Comparison of ENCODE assay signal across 20 cellular contexts in genomic region chr10:102735065-102735562, GRCh38. TPM values are rescaled to one million over a fixed set of nuclear protein-coding genes. Genes with fewer than 3 reads are reported as not detected.
DNase-seq lines count a peak whose midpoint lies in the region; ATAC-seq, FAIRE-seq and TF ChIP-seq lines count a peak whose summit lies in the region.
"Had no signal": no experiment of that assay in that cellular context is flagged by ENCODE, and none has a peak within 500 bp of the region (broad histone marks: within the 10 kb centered on the region; RNA-seq: fewer than 3 reads in every experiment).

No MANE protein-coding gene starts in this region.

- H3K4me1 ChIP-seq in mammary epithelial cell (ENCODE audit: insufficient read depth, low read length) (no peaks in the 10 kb centered on the region), lower lobe of right lung (peaks cover 9% of the 10 kb centered on the region)

- POLR2A ChIA-PET in MCF 10A (lab: Yijun Ruan, JAX) = interaction anchor here (4.0 kb wide), 1 partner anchor 8 kb away, joined by 25 read pairs; the partner anchor contains the start of gene WBP1L

- in situ Hi-C loops in mammary epithelial cell (cut with MboI; ENCODE audit: low sequenced_read_pairs in 2 of 2) = loop anchor here in 1 of 2 donors (25.0 kb wide), 1 partner anchor 327 kb away; no protein-coding TSS in a partner anchor

- intact Hi-C loops in MCF 10A (cut with micrococcal nuclease) (no loop called here), mammary epithelial cell (cut with micrococcal nuclease) (no loop called here), lower lobe of right lung (cut with DNase I) (no loop called here)
- intact Hi-C loops in dendritic cell treated with granulocyte-macrophage colony-stimulating factor and Interleukin-4, amounts not matched to agents 40 ng/mL and 50 ng/mL, for 4 days (cut with micrococcal nuclease) = no loop called here

- no peaks in the 10 kb centered on the region for H3K27me3 ChIP-seq in mammary epithelial cell (ENCODE audit: insufficient read depth, low read length)
- H3K27me3 ChIP-seq in lower lobe of right lung (ENCODE audit: low read depth) = no peaks in the 10 kb centered on the region
- H3K27me3 ChIP-seq: spleen had no signal

- peak; percentile 65 for FAIRE-seq in urothelium cell line (lab: Jason Lieb, UNC)

- H3K27ac Mint-ChIP-seq in MCF 10A (ENCODE audit: low read depth, unreplicated experiment) = peak overlapping the region; percentile 76
- H3K27ac Mint-ChIP-seq in dendritic cell treated with granulocyte-macrophage colony-stimulating factor and Interleukin-4, amounts not matched to agents 40 ng/mL and 50 ng/mL, for 4 days = peak overlapping the region; percentile 67
- H3K27ac Mint-ChIP-seq: activated B cell treated with CpG ODN at 0.5 μM for 24 hours; activated CD8-positive, alpha-beta memory T cell treated with anti-CD3 and anti-CD28 coated beads, Interleukin-2, amount 10 ng/mL, durations not matched to agents 7 days and 5 days; activated naive CD8-positive, alpha-beta T cell had no signal

- CTCF ChIA-PET in MCF 10A (lab: Yijun Ruan, JAX) = interaction anchor here (1.1 kb wide), 1 partner anchor 100 kb away, joined by 3 read pairs; no protein-coding TSS in a partner anchor
- CTCF ChIA-PET in mammary epithelial cell (lab: Charles Lee; ENCODE audit: low non-redundant PET) = interaction anchor here (0.6 kb wide), 1 partner anchor 167 kb away, joined by 14 read pairs; no protein-coding TSS in a partner anchor

- H3K27ac ChIP-seq in mammary epithelial cell (ENCODE audit: insufficient read depth, low read depth, low read length) (no peak overlapping the region), lower lobe of right lung (no peak overlapping the region)

- peaks cover 4% of the 10 kb centered on the region for H3K36me3 ChIP-seq in mammary epithelial cell (ENCODE audit: insufficient read depth, low read length)
- H3K36me3 ChIP-seq in lower lobe of right lung = peaks cover 33% of the 10 kb centered on the region

- H3K36me3 Mint-ChIP-seq in MCF 10A (ENCODE audit: insufficient read depth, unreplicated experiment) = peaks cover 25% of the 10 kb centered on the region
- no peaks in the 10 kb centered on the region for H3K36me3 Mint-ChIP-seq in dendritic cell treated with granulocyte-macrophage colony-stimulating factor and Interleukin-4, amounts not matched to agents 40 ng/mL and 50 ng/mL, for 4 days (ENCODE audit: low read depth)
- H3K36me3 Mint-ChIP-seq: activated naive CD8-positive, alpha-beta T cell had no signal

- H3K4me1 Mint-ChIP-seq in MCF 10A (ENCODE audit: insufficient read depth, unreplicated experiment) = no peaks in the 10 kb centered on the region
- peaks cover 36% of the 10 kb centered on the region for H3K4me1 Mint-ChIP-seq in dendritic cell treated with granulocyte-macrophage colony-stimulating factor and Interleukin-4, amounts not matched to agents 40 ng/mL and 50 ng/mL, for 4 days (ENCODE audit: low read depth)
- H3K4me1 Mint-ChIP-seq: activated CD8-positive, alpha-beta memory T cell treated with anti-CD3 and anti-CD28 coated beads, Interleukin-2, amount 10 ng/mL, durations not matched to agents 7 days and 5 days had no signal

- BruUV-seq in MCF 10A (replicated peaks; lab: Mats Ljungman, UMichigan) = no TSS peak
- BruUV-seq in mammary epithelial cell (replicated peaks; lab: Mats Ljungman, UMichigan) = no TSS peak

- ATAC-seq in lower lobe of right lung = peak; percentile 9 to 22
- ATAC-seq: activated CD8-positive, alpha-beta memory T cell treated with anti-CD3 and anti-CD28 coated beads, Interleukin-2, amount 10 ng/mL, durations not matched to agents 7 days and 5 days had no signal

- dilution Hi-C loops in mammary epithelial cell (cut with HindIII; ENCODE audit: low sequenced_read_pairs) = no loop called here

- H3K4me3 Mint-ChIP-seq in MCF 10A (ENCODE audit: unreplicated experiment) = no peak overlapping the region
- no peak overlapping the region for H3K4me3 Mint-ChIP-seq in dendritic cell treated with granulocyte-macrophage colony-stimulating factor and Interleukin-4, amounts not matched to agents 40 ng/mL and 50 ng/mL, for 4 days
- H3K4me3 Mint-ChIP-seq: activated B cell treated with CpG ODN at 0.5 μM for 24 hours; activated CD8-positive, alpha-beta memory T cell treated with anti-CD3 and anti-CD28 coated beads, Interleukin-2, amount 10 ng/mL, durations not matched to agents 7 days and 5 days; activated naive CD8-positive, alpha-beta T cell; immature natural killer cell had no signal

- H3K4me3 ChIP-seq in mammary epithelial cell (replicated peaks in 1 of 3; ENCODE audit: insufficient read depth in 1 of 3, low read depth in 2 of 3, low read length in 3 of 3) (no peak overlapping the region), lower lobe of right lung (no peak overlapping the region)
- H3K4me3 ChIP-seq: spleen had no signal

- TF ChIP-seq CTCF in MCF 10A (IDR thresholded peaks at IDR 0.05; ENCODE audit: unreplicated experiment) (no peak), mammary epithelial cell (conservative IDR thresholded peaks at IDR 0.05 in 1 of 2, IDR thresholded peaks at IDR 0.05 in 1 of 2; ENCODE audit: extremely low read depth in 1 of 2, insufficient read depth in 1 of 2, low read depth in 1 of 2, low read length in 2 of 2) (no peak), lower lobe of right lung (IDR thresholded peaks at IDR 0.05) (no peak)

- H3K9me3 Mint-ChIP-seq in MCF 10A (ENCODE audit: unreplicated experiment) = no peaks in the 10 kb centered on the region
- no peaks in the 10 kb centered on the region for H3K9me3 Mint-ChIP-seq in dendritic cell treated with granulocyte-macrophage colony-stimulating factor and Interleukin-4, amounts not matched to agents 40 ng/mL and 50 ng/mL, for 4 days
- H3K9me3 Mint-ChIP-seq: activated B cell treated with CpG ODN at 0.5 μM for 24 hours, immature natural killer cell had no signal

- H3K9me3 ChIP-seq in mammary epithelial cell (replicated peaks; ENCODE audit: insufficient read depth, low read length) = no peaks in the 10 kb centered on the region
- no peaks in the 10 kb centered on the region for H3K9me3 ChIP-seq in lower lobe of right lung
- H3K9me3 ChIP-seq: spleen had no signal

- DNase-seq in MCF 10A (ENCODE audit: unreplicated experiment) (no peak), mammary epithelial cell (no peak), lower lobe of right lung (no peak), urothelium cell line (ENCODE audit: low spot score) (no peak), C1 segment of cervical spinal cord (lab: John Stamatoyannopoulos, UW) (no peak), anterior cingulate cortex (lab: John Stamatoyannopoulos, UW) (no peak), NCI-H774 (lab: John Stamatoyannopoulos, UW) (no peak)
- DNase-seq: ACHN; activated B cell treated with CpG ODN at 0.5 μM for 24 hours; activated CD8-positive, alpha-beta memory T cell treated with anti-CD3 and anti-CD28 coated beads, Interleukin-2, amount 10 ng/mL, durations not matched to agents 7 days and 5 days; caudate nucleus; effector CD8-positive, alpha-beta T cell; immature natural killer cell; midbrain; NCI-H2081; NCI-H69; occipital lobe; spleen had no signal

- WGBS in mammary epithelial cell (ENCODE audit: low coverage, missing lambda C conversion rate) = 76% methylated on average over 8 of the region's 9 CpGs

- H3K79me2 ChIP-seq in mammary epithelial cell (ENCODE audit: insufficient read depth, low read length) = no peaks in the 10 kb centered on the region

- H3K9ac ChIP-seq in mammary epithelial cell (ENCODE audit: insufficient read depth, low read length) = no peak overlapping the region

- H2AFZ ChIP-seq in mammary epithelial cell (ENCODE audit: low read depth, low read length) = no peak overlapping the region

- no peaks in the 10 kb centered on the region for H4K20me1 ChIP-seq in mammary epithelial cell (ENCODE audit: insufficient read depth, low read length)

- no peak overlapping the region for H3K4me2 ChIP-seq in mammary epithelial cell (ENCODE audit: insufficient read depth, low read depth, low read length)

- H3K27me3 Mint-ChIP-seq in MCF 10A (ENCODE audit: insufficient read depth, unreplicated experiment) = no peaks in the 10 kb centered on the region
- no peaks in the 10 kb centered on the region for H3K27me3 Mint-ChIP-seq in dendritic cell treated with granulocyte-macrophage colony-stimulating factor and Interleukin-4, amounts not matched to agents 40 ng/mL and 50 ng/mL, for 4 days
- H3K27me3 Mint-ChIP-seq: activated B cell treated with CpG ODN at 0.5 μM for 24 hours; activated CD8-positive, alpha-beta memory T cell treated with anti-CD3 and anti-CD28 coated beads, Interleukin-2, amount 10 ng/mL, durations not matched to agents 7 days and 5 days; activated naive CD8-positive, alpha-beta T cell had no signal

RNA-seq across cellular contexts. Expression of gene WBP1L, which starts 8.6 kb away (rescaled TPM):
- 19.8 and 24.8 TPM in 2 replicates for total RNA-seq in MCF 10A (2022)
- total RNA-seq in mammary epithelial cell = 10 to 100 TPM; 18.4 to 48.2 TPM
- polyA plus RNA-seq in mammary epithelial cell = 20.7 TPM
- polyA minus RNA-seq in mammary epithelial cell = 24.7 TPM
- total RNA-seq in lower lobe of right lung = 44.5 TPM

RNA-seq across cellular contexts. Expression of gene SFXN2, which starts 20.7 kb away (rescaled TPM):
- total RNA-seq in MCF 10A (2022) = 7.2 and 12.9 TPM in 2 replicates
- total RNA-seq in mammary epithelial cell = 10 to 100 TPM in 1 of 2 donors, under 1 TPM in 1; 0.83 to 10.9 TPM
- 10.2 TPM for polyA plus RNA-seq in mammary epithelial cell
- polyA minus RNA-seq in mammary epithelial cell = 8.5 TPM
- 10.0 TPM for total RNA-seq in lower lobe of right lung

RNA-seq across cellular contexts. Expression of gene ARL3, which starts 20.9 kb away (rescaled TPM):
- total RNA-seq in MCF 10A (2022) (6.8 and 7.0 TPM in 2 replicates), mammary epithelial cell (1 to 10 TPM; 2.3 to 8.7 TPM), lower lobe of right lung (7.3 TPM)
- polyA plus RNA-seq in mammary epithelial cell = 7.8 TPM
- polyA minus RNA-seq in mammary epithelial cell = 0.83 TPM
